Comparison of ENCODE assay signal across 9 cellular contexts in genomic region chr12:27434673-27435565, GRCh38. TPM values are rescaled to one million over a fixed set of nuclear protein-coding genes. Genes with fewer than 3 reads are reported as not detected.
DNase-seq lines count a peak whose midpoint lies in the region; ATAC-seq and TF ChIP-seq lines count a peak whose summit lies in the region.
"Had no signal": no experiment of that assay in that cellular context is flagged by ENCODE, and none has a peak within 500 bp of the region (broad histone marks: within the 10 kb centered on the region; RNA-seq: fewer than 3 reads in every experiment).

No MANE protein-coding gene starts in this region.

- H3K27ac Mint-ChIP-seq in activated CD4-positive, alpha-beta T cell treated with anti-CD3 and anti-CD28 coated beads, Interleukin-2, amount 10 ng/mL, durations not matched to agents 7 days and 5 days: no peak overlapping the region
- H3K27ac Mint-ChIP-seq in stimulated activated memory B cell treated with anti-CD40 and anti-IgM and Interleukin-4, amounts not matched to agents 10 μg/mL and 1 μg/mL and 100 μg/mL, for 72 hours: no peak overlapping the region

- no peak overlapping the region for H3K4me3 ChIP-seq in retinal pigment epithelial cell (ENCODE audit: low read length)
- H3K4me3 ChIP-seq: SJSA1 had no signal

- peaks cover 28% of the 10 kb centered on the region for H3K36me3 Mint-ChIP-seq in activated CD4-positive, alpha-beta T cell treated with anti-CD3 and anti-CD28 coated beads, Interleukin-2, amount 10 ng/mL, durations not matched to agents 7 days and 5 days (ENCODE audit: low read depth)
- peaks cover 6% of the 10 kb centered on the region for H3K36me3 Mint-ChIP-seq in stimulated activated memory B cell treated with anti-CD40 and anti-IgM and Interleukin-4, amounts not matched to agents 10 μg/mL and 1 μg/mL and 100 μg/mL, for 72 hours

- POLR2A ChIA-PET in activated CD4-positive, alpha-beta T cell treated with anti-CD3 and anti-CD28 coated beads, Interleukin-2, amount 10 ng/mL, durations not matched to agents 7 days and 5 days (lab: Charles Lee): no interaction called here

- TF ChIP-seq CTCF in foreskin keratinocyte (conservative IDR thresholded peaks at IDR 0.05) (peak; percentile 58), retinal pigment epithelial cell (conservative IDR thresholded peaks at IDR 0.05; ENCODE audit: low read depth, low read length) (peak; percentile 43)

- H3K4me1 Mint-ChIP-seq in activated CD4-positive, alpha-beta T cell treated with anti-CD3 and anti-CD28 coated beads, Interleukin-2, amount 10 ng/mL, durations not matched to agents 7 days and 5 days: peaks cover 55% of the 10 kb centered on the region
- H3K4me1 Mint-ChIP-seq in stimulated activated memory B cell treated with anti-CD40 and anti-IgM and Interleukin-4, amounts not matched to agents 10 μg/mL and 1 μg/mL and 100 μg/mL, for 72 hours: peaks cover 18% of the 10 kb centered on the region

- H3K9me3 Mint-ChIP-seq in activated CD4-positive, alpha-beta T cell treated with anti-CD3 and anti-CD28 coated beads, Interleukin-2, amount 10 ng/mL, durations not matched to agents 7 days and 5 days: peaks cover 9% of the 10 kb centered on the region
- no peaks in the 10 kb centered on the region for H3K9me3 Mint-ChIP-seq in stimulated activated memory B cell treated with anti-CD40 and anti-IgM and Interleukin-4, amounts not matched to agents 10 μg/mL and 1 μg/mL and 100 μg/mL, for 72 hours

- H3K27me3 ChIP-seq in foreskin keratinocyte: no peaks in the 10 kb centered on the region
- H3K27me3 ChIP-seq: SJSA1 had no signal

- CTCF ChIA-PET in activated CD4-positive, alpha-beta T cell treated with anti-CD3 and anti-CD28 coated beads, Interleukin-2, amount 10 ng/mL, durations not matched to agents 7 days and 5 days (lab: Charles Lee): interaction anchor here (0.5 to 2.1 kb wide), 9 partner anchors 10 to 348 kb away, joined by 3 to 6 read pairs (median 3); no protein-coding TSS in a partner anchor

- no peak overlapping the region for H3K4me3 Mint-ChIP-seq in activated CD4-positive, alpha-beta T cell treated with anti-CD3 and anti-CD28 coated beads, Interleukin-2, amount 10 ng/mL, durations not matched to agents 7 days and 5 days
- H3K4me3 Mint-ChIP-seq in stimulated activated memory B cell treated with anti-CD40 and anti-IgM and Interleukin-4, amounts not matched to agents 10 μg/mL and 1 μg/mL and 100 μg/mL, for 72 hours: no peak overlapping the region

- ATAC-seq in foreskin keratinocyte (peak; percentile 44), HG03342 (IDR thresholded peaks at IDR 0.05; ENCODE audit: unreplicated experiment) (no peak)
- ATAC-seq in stimulated activated memory B cell treated with anti-CD40 and anti-IgM and Interleukin-4, amounts not matched to agents 10 μg/mL and 1 μg/mL and 100 μg/mL, for 72 hours: no peak

- H3K27ac ChIP-seq in foreskin keratinocyte: no peak overlapping the region
- H3K27ac ChIP-seq: SJSA1 had no signal

- H3K4me1 ChIP-seq in foreskin keratinocyte: no peaks in the 10 kb centered on the region

- DNase-seq in DMS53 treated with DMSO at 0.1 percent for 48 hours (lab: John Stamatoyannopoulos, UW; ENCODE audit: unreplicated experiment): peak; percentile 36
- peak; percentile 42 for DNase-seq in HK-2 (ENCODE audit: unreplicated experiment)
- peak; percentile 16 for DNase-seq in activated CD4-positive, alpha-beta T cell treated with anti-CD3 and anti-CD28 coated beads, Interleukin-2, amount 10 ng/mL, durations not matched to agents 7 days and 5 days
- no peak for DNase-seq in foreskin keratinocyte
- no peak for DNase-seq in retinal pigment epithelial cell (ENCODE audit: low read depth)
- no peak for DNase-seq in mucosa of gallbladder (ENCODE audit: low spot score)

- peaks cover 16% of the 10 kb centered on the region for H3K27me3 Mint-ChIP-seq in activated CD4-positive, alpha-beta T cell treated with anti-CD3 and anti-CD28 coated beads, Interleukin-2, amount 10 ng/mL, durations not matched to agents 7 days and 5 days
- no peaks in the 10 kb centered on the region for H3K27me3 Mint-ChIP-seq in stimulated activated memory B cell treated with anti-CD40 and anti-IgM and Interleukin-4, amounts not matched to agents 10 μg/mL and 1 μg/mL and 100 μg/mL, for 72 hours

RNA-seq across cellular contexts. Expression of gene SMCO2, which starts 11.6 kb away (rescaled TPM):
- total RNA-seq in activated CD4-positive, alpha-beta T cell treated with anti-CD3 and anti-CD28 coated beads, Interleukin-2, amount 10 ng/mL, durations not matched to agents 7 days and 5 days: under 1 TPM; 0.22 to 0.46 TPM
- total RNA-seq in foreskin keratinocyte: 0.75 and 1.3 TPM in 2 replicates
- polyA plus RNA-seq in foreskin keratinocyte: 1.1 TPM in 2 replicates
- not detected for total RNA-seq in mucosa of gallbladder
- total RNA-seq: SJSA1 had no signal

Comparison
In these comparisons a context has a peak if more than half of its experiments do, and no peak if none do; other contexts are left out.
1. DNase-seq: peak in DMS53 treated with DMSO at 0.1 percent for 48 hours (single experiment), HK-2 (single experiment) and activated CD4-positive, alpha-beta T cell treated with anti-CD3 and anti-CD28 coated beads, Interleukin-2, amount 10 ng/mL, durations not matched to agents 7 days and 5 days (single experiment); none in foreskin keratinocyte (0 of 2), retinal pigment epithelial cell (single experiment) and mucosa of gallbladder (single experiment).